In genomic region chrX:14872851-14873675, GRCh38 we compare ENCODE assay signal across 8 cellular contexts. TPM values are rescaled to one million over a fixed set of nuclear protein-coding genes. Genes with fewer than 3 reads are reported as not detected.
DNase-seq lines count a peak whose midpoint lies in the region; ATAC-seq and TF ChIP-seq lines count a peak whose summit lies in the region.

TSS of gene FANCB (minus strand) at chrX:14873069. CDS start at chrX:14865510, 7,559 bp downstream.
TSS of gene MOSPD2 (plus strand) at chrX:14873421. CDS start at chrX:14873529, 108 bp downstream.

- H3K36me3 Mint-ChIP-seq in activated T-helper 17 cell treated with anti-CD3 and anti-CD28 coated beads, Interleukin-2, amount 50 U/mL, for 72 hours (ENCODE audit: low read depth): peaks cover 22% of the 10 kb centered on the region
- H3K36me3 Mint-ChIP-seq in naive thymus-derived CD4-positive, alpha-beta T cell: peaks cover 0 to 13% (median 7%) of the 10 kb centered on the region in 5 donors
- peaks cover 16% of the 10 kb centered on the region for H3K36me3 Mint-ChIP-seq in stimulated activated memory B cell treated with anti-CD40 and anti-IgM and Interleukin-4, amounts not matched to agents 10 μg/mL and 1 μg/mL and 100 μg/mL, for 72 hours

- peak within 1 kb of the TSS; percentile 83 for H3K4me3 ChIP-seq in LNCaP clone FGC (ENCODE audit: low read depth, low read length)
- H3K4me3 ChIP-seq in fibroblast of lung (replicated peaks in 1 of 4; ENCODE audit: control extremely low read depth in 1 of 4, insufficient read depth in 1 of 4, low read depth in 3 of 4, low read length in 4 of 4): peak within 1 kb of the TSS; percentile 74 to 85 (median 82)
- H3K4me3 ChIP-seq in naive thymus-derived CD4-positive, alpha-beta T cell (ENCODE audit: low read length): peak within 1 kb of the TSS; percentile 76

- peak within 1 kb of the TSS; percentile 81 for H3K4me3 Mint-ChIP-seq in activated T-helper 17 cell treated with anti-CD3 and anti-CD28 coated beads, Interleukin-2, amount 50 U/mL, for 72 hours
- H3K4me3 Mint-ChIP-seq in naive thymus-derived CD4-positive, alpha-beta T cell: peak within 1 kb of the TSS; percentile 82 to 94 (median 88)
- H3K4me3 Mint-ChIP-seq in stimulated activated memory B cell treated with anti-CD40 and anti-IgM and Interleukin-4, amounts not matched to agents 10 μg/mL and 1 μg/mL and 100 μg/mL, for 72 hours: peak within 1 kb of the TSS; percentile 89

- TF ChIP-seq CTCF in LNCaP clone FGC (IDR thresholded peaks at IDR 0.05; ENCODE audit: control insufficient read depth, extremely low read depth, insufficient read depth): no peak
- TF ChIP-seq CTCF in fibroblast of lung (conservative IDR thresholded peaks at IDR 0.05 in 1 of 2, IDR thresholded peaks at IDR 0.05 in 1 of 2; ENCODE audit: low read depth in 1 of 2, low read length in 2 of 2): no peak

- peak within 1 kb of the TSS; percentile 45 for H2AFZ ChIP-seq in fibroblast of lung (ENCODE audit: low read length)

- peak within 1 kb of the TSS; percentile 66 for H3K27ac ChIP-seq in fibroblast of lung (ENCODE audit: insufficient read depth, low read length)
- peak within 1 kb of the TSS; percentile 76 for H3K27ac ChIP-seq in naive thymus-derived CD4-positive, alpha-beta T cell (ENCODE audit: low read depth, low read length)

- POLR2A ChIA-PET in naive thymus-derived CD4-positive, alpha-beta T cell (lab: Charles Lee): interaction anchor here (1.5 kb wide), 1 partner anchor 462 kb away, joined by 5 read pairs; no protein-coding TSS in a partner anchor

- ATAC-seq in activated T-helper 17 cell treated with anti-CD3 and anti-CD28 coated beads, Interleukin-2, amount 50 U/mL, for 72 hours (replicated peaks): peak; percentile 95
- ATAC-seq in naive thymus-derived CD4-positive, alpha-beta T cell: peak; percentile 95
- peak; percentile 98 for ATAC-seq in stimulated activated memory B cell treated with anti-CD40 and anti-IgM and Interleukin-4, amounts not matched to agents 10 μg/mL and 1 μg/mL and 100 μg/mL, for 72 hours

- DNase-seq in EL (peak; percentile 93), H4 (ENCODE audit: low spot score) (peak; percentile 87), LNCaP clone FGC (ENCODE audit: low read depth) (peak; percentile 72), RPMI8226 (peak; percentile 97), fibroblast of lung (ENCODE audit: low read depth in 2 of 2) (peak; percentile 91 to 93)
- peak; percentile 83 to 96 (median 93) for DNase-seq in naive thymus-derived CD4-positive, alpha-beta T cell

- H3K9ac ChIP-seq in fibroblast of lung (ENCODE audit: insufficient read depth, low read length): peak within 1 kb of the TSS; percentile 86

- no peaks in the 10 kb centered on the region for H3K36me3 ChIP-seq in fibroblast of lung (ENCODE audit: control insufficient read depth, insufficient read depth, low read length)
- H3K36me3 ChIP-seq in naive thymus-derived CD4-positive, alpha-beta T cell (ENCODE audit: control insufficient read depth in 2 of 3, insufficient read depth in 3 of 3, low read length in 3 of 3): no peaks in the 10 kb centered on the region

- H3K79me2 ChIP-seq in fibroblast of lung (ENCODE audit: control insufficient read depth, insufficient read depth, low read length): peaks cover 19% of the 10 kb centered on the region

- H3K27me3 ChIP-seq in fibroblast of lung (ENCODE audit: control insufficient read depth, insufficient read depth, low read length): no peaks in the 10 kb centered on the region
- no peaks in the 10 kb centered on the region for H3K27me3 ChIP-seq in naive thymus-derived CD4-positive, alpha-beta T cell (ENCODE audit: control insufficient read depth in 2 of 2, insufficient read depth in 2 of 2, low read length in 2 of 2)

- H4K20me1 ChIP-seq in fibroblast of lung (ENCODE audit: control insufficient read depth, extremely low read depth, insufficient read depth, low read length): no peaks in the 10 kb centered on the region

- no peaks in the 10 kb centered on the region for H3K4me1 Mint-ChIP-seq in activated T-helper 17 cell treated with anti-CD3 and anti-CD28 coated beads, Interleukin-2, amount 50 U/mL, for 72 hours
- H3K4me1 Mint-ChIP-seq in naive thymus-derived CD4-positive, alpha-beta T cell: peaks cover 0 to 34% (median 14%) of the 10 kb centered on the region in 7 donors
- peaks cover 6% of the 10 kb centered on the region for H3K4me1 Mint-ChIP-seq in stimulated activated memory B cell treated with anti-CD40 and anti-IgM and Interleukin-4, amounts not matched to agents 10 μg/mL and 1 μg/mL and 100 μg/mL, for 72 hours

- CTCF ChIA-PET in naive thymus-derived CD4-positive, alpha-beta T cell (lab: Charles Lee): no interaction called here

- no peaks in the 10 kb centered on the region for H3K9me3 ChIP-seq in fibroblast of lung (ENCODE audit: control insufficient read depth, insufficient read depth, low read depth, low read length)
- H3K9me3 ChIP-seq in naive thymus-derived CD4-positive, alpha-beta T cell (ENCODE audit: control insufficient read depth in 2 of 3, low read length in 3 of 3): no peaks in the 10 kb centered on the region

- intact Hi-C loops in naive thymus-derived CD4-positive, alpha-beta T cell (cut with micrococcal nuclease): loop anchor here (1.0 to 10.0 kb wide), 16 partner anchors 270 to 1994 kb away; partner anchors contain the start of genes OFD1 (in 2 of the 2), PIGA (in 2 of the 2), TRAPPC2 (in 2 of the 2) and AP1S2 (in 1 of the 2)

- no peaks in the 10 kb centered on the region for H3K4me1 ChIP-seq in fibroblast of lung (ENCODE audit: control insufficient read depth, extremely low read depth, insufficient read depth, low read length)
- peaks cover 4 to 9% of the 10 kb centered on the region in 2 donors for H3K4me1 ChIP-seq in naive thymus-derived CD4-positive, alpha-beta T cell (ENCODE audit: control insufficient read depth in 2 of 2, insufficient read depth in 2 of 2, low read length in 2 of 2)

- H3K27me3 Mint-ChIP-seq in activated T-helper 17 cell treated with anti-CD3 and anti-CD28 coated beads, Interleukin-2, amount 50 U/mL, for 72 hours: no peaks in the 10 kb centered on the region
- H3K27me3 Mint-ChIP-seq in naive thymus-derived CD4-positive, alpha-beta T cell: no peaks in the 10 kb centered on the region
- no peaks in the 10 kb centered on the region for H3K27me3 Mint-ChIP-seq in stimulated activated memory B cell treated with anti-CD40 and anti-IgM and Interleukin-4, amounts not matched to agents 10 μg/mL and 1 μg/mL and 100 μg/mL, for 72 hours

- peak within 1 kb of the TSS; percentile 82 for H3K4me2 ChIP-seq in fibroblast of lung (ENCODE audit: extremely low read depth, insufficient read depth, low read length)

- peak within 1 kb of the TSS; percentile 73 for H3K27ac Mint-ChIP-seq in activated T-helper 17 cell treated with anti-CD3 and anti-CD28 coated beads, Interleukin-2, amount 50 U/mL, for 72 hours
- peak within 1 kb of the TSS; percentile 75 to 93 (median 88) for H3K27ac Mint-ChIP-seq in naive thymus-derived CD4-positive, alpha-beta T cell
- peak within 1 kb of the TSS; percentile 85 for H3K27ac Mint-ChIP-seq in stimulated activated memory B cell treated with anti-CD40 and anti-IgM and Interleukin-4, amounts not matched to agents 10 μg/mL and 1 μg/mL and 100 μg/mL, for 72 hours

- no peaks in the 10 kb centered on the region for H3K9me3 Mint-ChIP-seq in activated T-helper 17 cell treated with anti-CD3 and anti-CD28 coated beads, Interleukin-2, amount 50 U/mL, for 72 hours
- H3K9me3 Mint-ChIP-seq in naive thymus-derived CD4-positive, alpha-beta T cell: peaks cover 0 to 2% (median 0%) of the 10 kb centered on the region in 11 donors
- no peaks in the 10 kb centered on the region for H3K9me3 Mint-ChIP-seq in stimulated activated memory B cell treated with anti-CD40 and anti-IgM and Interleukin-4, amounts not matched to agents 10 μg/mL and 1 μg/mL and 100 μg/mL, for 72 hours

RNA-seq across cellular contexts. Expression of gene FANCB, which starts in this region (rescaled TPM):
- total RNA-seq in H4 (2014; rRNA removed; shearing (Covaris generic)): 6.2 and 8.3 TPM in 2 replicates
- total RNA-seq in activated T-helper 17 cell treated with anti-CD3 and anti-CD28 coated beads, Interleukin-2, amount 50 U/mL, for 72 hours: 10 to 100 TPM; 12.7 to 17.2 TPM
- 6.4 and 7.3 TPM in 2 replicates for total RNA-seq in fibroblast of lung
- 1.5 and 3.1 TPM in 2 replicates for polyA plus RNA-seq in fibroblast of lung
- polyA plus RNA-seq in fibroblast of lung (2012): 0.96 and 1.6 TPM in 2 replicates
- 0.16 and 0.19 TPM in 2 replicates for polyA minus RNA-seq in fibroblast of lung (ENCODE audit: low replicate concordance)
- total RNA-seq in naive thymus-derived CD4-positive, alpha-beta T cell: 1 to 10 TPM; 3.3 to 8.3 (median 4.0) TPM
- 1 to 10 TPM in 1 of 2 donors, under 1 TPM in 1; 0.55 to 1.4 TPM for polyA plus RNA-seq in naive thymus-derived CD4-positive, alpha-beta T cell

RNA-seq across cellular contexts. Expression of gene MOSPD2, which starts in this region (rescaled TPM):
- 6.6 and 12.2 TPM in 2 replicates for total RNA-seq in H4 (2014; rRNA removed; shearing (Covaris generic))
- total RNA-seq in activated T-helper 17 cell treated with anti-CD3 and anti-CD28 coated beads, Interleukin-2, amount 50 U/mL, for 72 hours: 10 to 100 TPM; 10.9 to 12.2 TPM
- total RNA-seq in fibroblast of lung: 10.8 and 16.0 TPM in 2 replicates
- 22.6 and 30.2 TPM in 2 replicates for polyA plus RNA-seq in fibroblast of lung
- polyA plus RNA-seq in fibroblast of lung (2012): 10.0 and 11.9 TPM in 2 replicates
- polyA minus RNA-seq in fibroblast of lung (ENCODE audit: low replicate concordance): 2.4 and 11.7 TPM in 2 replicates
- total RNA-seq in naive thymus-derived CD4-positive, alpha-beta T cell: 10 to 100 TPM in 4 of 5 experiments, 1 to 10 TPM in 1; 7.1 to 15.7 (median 13.4) TPM
- 1 to 10 TPM; 5.3 to 8.0 TPM for polyA plus RNA-seq in naive thymus-derived CD4-positive, alpha-beta T cell

Comparison
In these comparisons a context has a peak if more than half of its experiments do, and no peak if none do; other contexts are left out.
1. Peak in every context shown above with its lines: DNase-seq, ATAC-seq, H3K4me3 ChIP-seq and H3K27ac ChIP-seq.